12 cellular contexts compared by ENCODE assay signal in the genomic region with DNA sequence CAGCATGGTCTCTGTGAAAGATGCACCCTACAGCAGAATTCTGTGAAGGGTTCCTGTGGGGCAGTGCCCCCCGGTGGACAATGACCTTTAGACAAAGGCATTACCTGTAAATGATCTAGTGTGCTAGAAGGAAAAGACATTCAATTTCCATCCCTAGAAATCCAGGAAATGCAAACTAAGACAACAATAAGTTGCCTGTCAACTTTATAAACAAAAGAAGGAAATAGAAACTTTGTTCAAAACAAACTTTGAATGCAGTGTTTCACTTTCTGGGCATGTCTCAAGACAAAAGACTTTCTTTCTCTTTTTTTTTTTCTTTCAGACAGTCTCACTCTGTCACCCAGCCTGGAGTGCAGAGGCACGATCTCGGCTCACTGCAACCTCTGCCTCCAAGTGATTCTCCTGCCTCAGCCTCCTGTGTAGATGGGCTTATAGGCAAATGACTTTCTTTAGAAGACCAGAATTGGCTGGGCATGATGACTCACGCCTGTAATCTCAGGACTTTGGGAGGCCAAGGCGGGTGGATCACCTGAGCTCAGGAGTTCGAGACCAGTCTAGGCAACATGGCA. TPM values are rescaled to one million over a fixed set of nuclear protein-coding genes. Genes with fewer than 3 reads are reported as not detected.
DNase-seq lines count a peak whose midpoint lies in the region; ATAC-seq and TF ChIP-seq lines count a peak whose summit lies in the region.
"Had no signal": no experiment of that assay in that cellular context is flagged by ENCODE, and none has a peak within 500 bp of the region (broad histone marks: within the 10 kb centered on the region; RNA-seq: fewer than 3 reads in every experiment).

No MANE protein-coding gene starts in this region.

- H3K9me3 Mint-ChIP-seq in activated naive CD8-positive, alpha-beta T cell treated with anti-CD3 and anti-CD28 coated beads, Interleukin-2, amount 10 ng/mL, durations not matched to agents 7 days and 5 days = no peaks in the 10 kb centered on the region
- no peaks in the 10 kb centered on the region for H3K9me3 Mint-ChIP-seq in activated naive CD8-positive, alpha-beta T cell treated with anti-CD3 and anti-CD28 coated beads for 36 hours
- H3K9me3 Mint-ChIP-seq in stimulated activated memory B cell treated with anti-CD40 and anti-IgM and Interleukin-4, amounts not matched to agents 10 μg/mL and 1 μg/mL and 100 μg/mL, for 72 hours = no peaks in the 10 kb centered on the region
- H3K9me3 Mint-ChIP-seq: activated T-helper 17 cell treated with anti-CD3 and anti-CD28 coated beads, Interleukin-2, amount 50 U/mL, for 72 hours had no signal

- H3K4me3 ChIP-seq in LNCaP clone FGC (ENCODE audit: low read depth, low read length) = no peak overlapping the region
- no peak overlapping the region for H3K4me3 ChIP-seq in colonic mucosa

- H3K36me3 Mint-ChIP-seq in activated naive CD8-positive, alpha-beta T cell treated with anti-CD3 and anti-CD28 coated beads, Interleukin-2, amount 10 ng/mL, durations not matched to agents 7 days and 5 days = no peaks in the 10 kb centered on the region
- H3K36me3 Mint-ChIP-seq in activated naive CD8-positive, alpha-beta T cell treated with anti-CD3 and anti-CD28 coated beads for 36 hours = no peaks in the 10 kb centered on the region
- H3K36me3 Mint-ChIP-seq in stimulated activated memory B cell treated with anti-CD40 and anti-IgM and Interleukin-4, amounts not matched to agents 10 μg/mL and 1 μg/mL and 100 μg/mL, for 72 hours = no peaks in the 10 kb centered on the region

- intact Hi-C loops in colonic mucosa (cut with DNase I) = no loop called here

- POLR2A ChIA-PET in activated naive CD8-positive, alpha-beta T cell treated with anti-CD3 and anti-CD28 coated beads, Interleukin-2, amount 10 ng/mL, durations not matched to agents 7 days and 5 days (lab: Charles Lee) = no interaction called here

- no peaks in the 10 kb centered on the region for H3K4me1 ChIP-seq in colonic mucosa

- no peak overlapping the region for H3K9ac ChIP-seq in colonic mucosa (ENCODE audit: low read depth in 2 of 2, low read length in 2 of 2)

- H3K4me1 Mint-ChIP-seq in activated naive CD8-positive, alpha-beta T cell treated with anti-CD3 and anti-CD28 coated beads, Interleukin-2, amount 10 ng/mL, durations not matched to agents 7 days and 5 days = peaks cover 13% of the 10 kb centered on the region
- H3K4me1 Mint-ChIP-seq in activated naive CD8-positive, alpha-beta T cell treated with anti-CD3 and anti-CD28 coated beads for 36 hours = peaks cover 8% of the 10 kb centered on the region
- H3K4me1 Mint-ChIP-seq in stimulated activated memory B cell treated with anti-CD40 and anti-IgM and Interleukin-4, amounts not matched to agents 10 μg/mL and 1 μg/mL and 100 μg/mL, for 72 hours = peaks cover 27% of the 10 kb centered on the region

- 0 out of 2 replicates have a peak, but pooled peaks have one; percentile 7 for TF ChIP-seq CTCF in LNCaP clone FGC (IDR thresholded peaks at IDR 0.05; ENCODE audit: control insufficient read depth, extremely low read depth, insufficient read depth)
- no peak for TF ChIP-seq CTCF in colonic mucosa (IDR thresholded peaks at IDR 0.05)

- no peak overlapping the region for H3K4me3 Mint-ChIP-seq in activated naive CD8-positive, alpha-beta T cell treated with anti-CD3 and anti-CD28 coated beads, Interleukin-2, amount 10 ng/mL, durations not matched to agents 7 days and 5 days
- no peak overlapping the region for H3K4me3 Mint-ChIP-seq in activated naive CD8-positive, alpha-beta T cell treated with anti-CD3 and anti-CD28 coated beads for 36 hours
- no peak overlapping the region for H3K4me3 Mint-ChIP-seq in stimulated activated memory B cell treated with anti-CD40 and anti-IgM and Interleukin-4, amounts not matched to agents 10 μg/mL and 1 μg/mL and 100 μg/mL, for 72 hours
- H3K4me3 Mint-ChIP-seq: activated T-helper 17 cell treated with anti-CD3 and anti-CD28 coated beads, Interleukin-2, amount 50 U/mL, for 72 hours had no signal

- no peak for DNase-seq in activated naive CD8-positive, alpha-beta T cell treated with anti-CD3 and anti-CD28 coated beads, Interleukin-2, amount 10 ng/mL, durations not matched to agents 7 days and 5 days
- DNase-seq in activated naive CD8-positive, alpha-beta T cell treated with anti-CD3 and anti-CD28 coated beads for 36 hours = no peak
- DNase-seq in LNCaP clone FGC (ENCODE audit: low read depth) = no peak
- DNase-seq in colonic mucosa = peak; percentile 33
- no peak for DNase-seq in cerebellar nuclear complex (lab: John Stamatoyannopoulos, UW)
- no peak for DNase-seq in superior temporal gyrus (ENCODE audit: extremely low spot score)
- no peak for DNase-seq in NCI-H128 (lab: John Stamatoyannopoulos, UW; ENCODE audit: unreplicated experiment)
- DNase-seq: NCI-H2107, SW 1271 had no signal

- peak overlapping the region; percentile 32 for H3K27ac ChIP-seq in colonic mucosa

- no peaks in the 10 kb centered on the region for H3K27me3 ChIP-seq in colonic mucosa

- H3K36me3 ChIP-seq in colonic mucosa = no peaks in the 10 kb centered on the region

- no peak overlapping the region for H3K27ac Mint-ChIP-seq in activated naive CD8-positive, alpha-beta T cell treated with anti-CD3 and anti-CD28 coated beads, Interleukin-2, amount 10 ng/mL, durations not matched to agents 7 days and 5 days
- no peak overlapping the region for H3K27ac Mint-ChIP-seq in activated naive CD8-positive, alpha-beta T cell treated with anti-CD3 and anti-CD28 coated beads for 36 hours
- H3K27ac Mint-ChIP-seq in stimulated activated memory B cell treated with anti-CD40 and anti-IgM and Interleukin-4, amounts not matched to agents 10 μg/mL and 1 μg/mL and 100 μg/mL, for 72 hours = peak overlapping the region; percentile 1
- H3K27ac Mint-ChIP-seq: activated T-helper 17 cell treated with anti-CD3 and anti-CD28 coated beads, Interleukin-2, amount 50 U/mL, for 72 hours had no signal

- no peaks in the 10 kb centered on the region for H3K9me3 ChIP-seq in colonic mucosa

- H3K27me3 Mint-ChIP-seq in activated naive CD8-positive, alpha-beta T cell treated with anti-CD3 and anti-CD28 coated beads, Interleukin-2, amount 10 ng/mL, durations not matched to agents 7 days and 5 days = peaks cover 2% of the 10 kb centered on the region
- no peaks in the 10 kb centered on the region for H3K27me3 Mint-ChIP-seq in activated naive CD8-positive, alpha-beta T cell treated with anti-CD3 and anti-CD28 coated beads for 36 hours
- H3K27me3 Mint-ChIP-seq in stimulated activated memory B cell treated with anti-CD40 and anti-IgM and Interleukin-4, amounts not matched to agents 10 μg/mL and 1 μg/mL and 100 μg/mL, for 72 hours = no peaks in the 10 kb centered on the region
- H3K27me3 Mint-ChIP-seq: activated T-helper 17 cell treated with anti-CD3 and anti-CD28 coated beads, Interleukin-2, amount 50 U/mL, for 72 hours had no signal

- ATAC-seq in activated naive CD8-positive, alpha-beta T cell treated with anti-CD3 and anti-CD28 coated beads, Interleukin-2, amount 10 ng/mL, durations not matched to agents 7 days and 5 days (ENCODE audit: low read depth) = peak; percentile 33
- ATAC-seq in stimulated activated memory B cell treated with anti-CD40 and anti-IgM and Interleukin-4, amounts not matched to agents 10 μg/mL and 1 μg/mL and 100 μg/mL, for 72 hours = no peak
- ATAC-seq: activated T-helper 17 cell treated with anti-CD3 and anti-CD28 coated beads, Interleukin-2, amount 50 U/mL, for 72 hours had no signal

RNA-seq across cellular contexts. Expression of a gene that starts 15.5 kb away (rescaled TPM):
- total RNA-seq in activated naive CD8-positive, alpha-beta T cell treated with anti-CD3 and anti-CD28 coated beads, Interleukin-2, amount 10 ng/mL, durations not matched to agents 7 days and 5 days = not detected
- not detected for total RNA-seq in activated naive CD8-positive, alpha-beta T cell treated with anti-CD3 and anti-CD28 coated beads for 36 hours
- under 1 TPM in 1 of 2 donors, not detected in 1; 0.17 TPM for total RNA-seq in colonic mucosa
- total RNA-seq: activated T-helper 17 cell treated with anti-CD3 and anti-CD28 coated beads, Interleukin-2, amount 50 U/mL, for 72 hours; kidney epithelial cell had no signal

RNA-seq across cellular contexts. Expression of a gene that starts 35.2 kb away (rescaled TPM):
- 1 to 10 TPM; 1.2 to 1.8 TPM for total RNA-seq in activated naive CD8-positive, alpha-beta T cell treated with anti-CD3 and anti-CD28 coated beads, Interleukin-2, amount 10 ng/mL, durations not matched to agents 7 days and 5 days
- total RNA-seq in activated naive CD8-positive, alpha-beta T cell treated with anti-CD3 and anti-CD28 coated beads for 36 hours = 1 to 10 TPM; 5.2 to 5.3 TPM
- total RNA-seq in colonic mucosa = under 1 TPM; 0.42 to 0.59 TPM
